In the genomic region with DNA sequence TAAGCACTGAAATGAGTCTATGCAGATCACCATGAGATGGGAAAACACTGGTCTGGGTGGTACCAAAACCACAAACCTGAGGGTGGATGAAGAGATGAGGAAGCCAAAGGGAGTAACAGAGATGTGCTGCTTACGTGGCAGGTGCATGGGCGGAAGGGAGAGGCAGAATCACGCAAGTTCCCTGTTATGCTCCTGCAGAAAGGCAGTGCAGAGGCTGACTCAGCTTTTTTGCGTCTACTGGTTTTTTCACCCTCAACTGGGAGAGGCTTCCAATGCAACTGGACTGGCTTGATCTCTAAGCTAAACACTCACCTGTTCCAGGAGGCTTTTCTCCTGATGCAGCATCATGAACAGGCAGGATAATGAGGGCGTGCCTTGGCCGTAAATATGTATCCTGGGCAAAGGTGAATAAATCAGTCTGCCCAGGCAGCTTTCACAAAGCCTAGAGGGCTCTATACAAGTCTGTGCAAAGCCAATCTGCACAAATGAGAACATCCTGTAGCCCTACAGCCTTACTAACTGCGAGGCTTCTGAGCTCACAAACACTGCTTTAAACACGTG, we compare ENCODE assay signal across 9 cellular contexts.
DNase-seq lines count a peak whose midpoint lies in the region; ATAC-seq, FAIRE-seq and TF ChIP-seq lines count a peak whose summit lies in the region.
"Had no signal": no experiment of that assay in that cellular context is flagged by ENCODE, and none has a peak within 500 bp of the region (broad histone marks: within the 10 kb centered on the region; RNA-seq: fewer than 3 reads in every experiment).

No MANE protein-coding gene starts in this region.

- peak overlapping the region; percentile 94 for H3K27ac Mint-ChIP-seq in activated T-cell treated with anti-CD3 and anti-CD28 coated beads, Interleukin-2, amount 50 U/mL, for 24 hours

- DNase-seq in LNCaP clone FGC (ENCODE audit: low read depth) (peak; percentile 66), posterior vena cava (ENCODE audit: low spot score) (peak; percentile 26), adrenal gland (no peak), hypothalamus (lab: John Stamatoyannopoulos, UW) (no peak), D721Med (ENCODE audit: insufficient read length, low spot score) (no peak)
- DNase-seq in activated T-cell treated with anti-CD3 and anti-CD28 coated beads, Interleukin-2, amount 50 U/mL, for 24 hours = peak; percentile 80
- DNase-seq: heart right ventricle had no signal

- peaks cover 89% of the 10 kb centered on the region for H3K4me1 Mint-ChIP-seq in activated T-cell treated with anti-CD3 and anti-CD28 coated beads, Interleukin-2, amount 50 U/mL, for 24 hours (ENCODE audit: low read depth)

- intact Hi-C loops in posterior vena cava (cut with DNase I) = no loop called here
- intact Hi-C loops in adrenal gland (cut with DNase I) = no loop called here

- H3K4me3 ChIP-seq in LNCaP clone FGC (ENCODE audit: low read depth, low read length) (no peak overlapping the region), adrenal gland (no peak overlapping the region)
- H3K4me3 ChIP-seq: heart right ventricle had no signal

- peaks cover 6% of the 10 kb centered on the region for H3K9me3 Mint-ChIP-seq in activated T-cell treated with anti-CD3 and anti-CD28 coated beads, Interleukin-2, amount 50 U/mL, for 24 hours

- H3K27ac ChIP-seq in adrenal gland = no peak overlapping the region

- H3K36me3 ChIP-seq in adrenal gland (replicated peaks in 1 of 2) = peaks cover 0 to 14% of the 10 kb centered on the region in 2 donors

- peak; percentile 32 for ATAC-seq in GM19463 (IDR thresholded peaks at IDR 0.05; ENCODE audit: unreplicated experiment)
- ATAC-seq in HG03135 (IDR thresholded peaks at IDR 0.05; ENCODE audit: unreplicated experiment) = no peak

- peaks cover 47% of the 10 kb centered on the region for H3K36me3 Mint-ChIP-seq in activated T-cell treated with anti-CD3 and anti-CD28 coated beads, Interleukin-2, amount 50 U/mL, for 24 hours (ENCODE audit: low read depth)

- H3K27me3 ChIP-seq in adrenal gland = no peaks in the 10 kb centered on the region
- H3K27me3 ChIP-seq: heart right ventricle had no signal

- 75 to 87% (median 80%) methylated on average over 6 to 8 of the region's 8 CpGs for WGBS in adrenal gland, 4 donors

- no peaks in the 10 kb centered on the region for H3K27me3 Mint-ChIP-seq in activated T-cell treated with anti-CD3 and anti-CD28 coated beads, Interleukin-2, amount 50 U/mL, for 24 hours

- TF ChIP-seq CTCF in LNCaP clone FGC (IDR thresholded peaks at IDR 0.05; ENCODE audit: control insufficient read depth, extremely low read depth, insufficient read depth) = no peak
- TF ChIP-seq CTCF in adrenal gland (IDR thresholded peaks at IDR 0.05) = no peak
- no peak for TF ChIP-seq CTCF in D721Med (IDR thresholded peaks at IDR 0.05; ENCODE audit: insufficient read depth, missing control alignments)

- FAIRE-seq in D721Med (lab: Jason Lieb, UNC) = no peak

- no peak for TF ChIP-seq POLR2A in adrenal gland (IDR thresholded peaks at IDR 0.05)

- peaks cover 5% of the 10 kb centered on the region in 2 donors for H3K4me1 ChIP-seq in adrenal gland (replicated peaks in 1 of 2)

- peak overlapping the region; percentile 68 for H3K4me3 Mint-ChIP-seq in activated T-cell treated with anti-CD3 and anti-CD28 coated beads, Interleukin-2, amount 50 U/mL, for 24 hours

- H3K9me3 ChIP-seq in adrenal gland (replicated peaks in 1 of 3) = no peaks in the 10 kb centered on the region
- H3K9me3 ChIP-seq: heart right ventricle had no signal

Comparison
In these comparisons a context has a peak if more than half of its experiments do, and no peak if none do; other contexts are left out.
1. DNase-seq: peak in LNCaP clone FGC (single experiment), activated T-cell treated with anti-CD3 and anti-CD28 coated beads, Interleukin-2, amount 50 U/mL, for 24 hours (single experiment) and posterior vena cava (single experiment); none in adrenal gland (0 of 7), hypothalamus (0 of 51) and D721Med (single experiment).